In genomic region chr18:48920408-48921038, GRCh38 we compare ENCODE assay signal across 14 cellular contexts. TPM values are rescaled to one million over a fixed set of nuclear protein-coding genes. Genes with fewer than 3 reads are reported as not detected.
DNase-seq lines count a peak whose midpoint lies in the region; ATAC-seq and TF ChIP-seq lines count a peak whose summit lies in the region.
"Had no signal": no experiment of that assay in that cellular context is flagged by ENCODE, and none has a peak within 500 bp of the region (broad histone marks: within the 10 kb centered on the region; RNA-seq: fewer than 3 reads in every experiment).

No MANE protein-coding gene starts in this region.

- peaks cover 47% of the 10 kb centered on the region for H3K36me3 Mint-ChIP-seq in dendritic cell treated with granulocyte-macrophage colony-stimulating factor and Interleukin-4, amounts not matched to agents 40 ng/mL and 50 ng/mL, for 4 days (ENCODE audit: low read depth)
- peaks cover 2% of the 10 kb centered on the region for H3K36me3 Mint-ChIP-seq in neural crest cell (ENCODE audit: low read depth)

- TF ChIP-seq CTCF in KMS-11 (conservative IDR thresholded peaks at IDR 0.05; ENCODE audit: low read depth, low read length) (no peak), neural crest cell (conservative IDR thresholded peaks at IDR 0.05) (no peak)

- H3K9me3 Mint-ChIP-seq in dendritic cell treated with granulocyte-macrophage colony-stimulating factor and Interleukin-4, amounts not matched to agents 40 ng/mL and 50 ng/mL, for 4 days = no peaks in the 10 kb centered on the region
- no peaks in the 10 kb centered on the region for H3K9me3 Mint-ChIP-seq in neural crest cell
- H3K9me3 Mint-ChIP-seq: activated T-cell treated with anti-CD3 and anti-CD28 coated beads, Interleukin-2, amount 50 U/mL, for 4 hours had no signal

- intact Hi-C loops in dendritic cell treated with granulocyte-macrophage colony-stimulating factor and Interleukin-4, amounts not matched to agents 40 ng/mL and 50 ng/mL, for 4 days (cut with micrococcal nuclease) = loop anchor here (10.0 kb wide), 1 partner anchor 136 kb away; no protein-coding TSS in a partner anchor

- H3K4me3 ChIP-seq in KMS-11 (IDR thresholded peaks at IDR 0.05; ENCODE audit: insufficient read depth, low read depth, low read length) = no peak overlapping the region
- H3K4me3 ChIP-seq: SJSA1 had no signal

- no peaks in the 10 kb centered on the region for H3K27me3 ChIP-seq in KMS-11 (ENCODE audit: insufficient read depth, low read depth)
- H3K27me3 ChIP-seq: BE2C, SJSA1 had no signal

- H3K79me2 ChIP-seq in KMS-11 (ENCODE audit: insufficient read depth, low read depth) = peaks cover 83% of the 10 kb centered on the region

- no peak overlapping the region for H2AFZ ChIP-seq in KMS-11 (ENCODE audit: low read depth)

- H3K4me1 ChIP-seq in KMS-11 (ENCODE audit: low read depth, poor library complexity, severe bottlenecking) = peaks cover 99% of the 10 kb centered on the region
- H3K4me1 ChIP-seq: BE2C had no signal

- no peak overlapping the region for H3K9ac ChIP-seq in KMS-11

- DNase-seq in Ammon's horn (ENCODE audit: low spot score) (peak; percentile 65), neural crest cell (ENCODE audit: low read depth, low spot score) (no peak), cerebellar nuclear complex (lab: John Stamatoyannopoulos, UW) (no peak), NCI-H524 (lab: John Stamatoyannopoulos, UW) (no peak), NCI-H1694 (lab: John Stamatoyannopoulos, UW) (no peak)
- DNase-seq: activated CD4-positive, CD25-positive, alpha-beta regulatory T cell; activated T-cell treated with anti-CD3 and anti-CD28 coated beads, Interleukin-2, amount 50 U/mL, for 4 hours; BE2C; NCI-H2081 treated with DMSO at 0.1 percent for 48 hours; stimulated activated CD8-positive, alpha-beta memory T cell treated with anti-CD3 and anti-CD28 coated beads, Interleukin-4, amount 100 ng/mL, for 48 hours had no signal

- no peaks in the 10 kb centered on the region for H3K27me3 Mint-ChIP-seq in dendritic cell treated with granulocyte-macrophage colony-stimulating factor and Interleukin-4, amounts not matched to agents 40 ng/mL and 50 ng/mL, for 4 days
- H3K27me3 Mint-ChIP-seq in neural crest cell (ENCODE audit: low read depth) = peaks cover 3% of the 10 kb centered on the region

- peaks cover 96% of the 10 kb centered on the region for H3K4me1 Mint-ChIP-seq in dendritic cell treated with granulocyte-macrophage colony-stimulating factor and Interleukin-4, amounts not matched to agents 40 ng/mL and 50 ng/mL, for 4 days (ENCODE audit: low read depth)
- H3K4me1 Mint-ChIP-seq in neural crest cell = peaks cover 44% of the 10 kb centered on the region

- H3K27ac Mint-ChIP-seq in dendritic cell treated with granulocyte-macrophage colony-stimulating factor and Interleukin-4, amounts not matched to agents 40 ng/mL and 50 ng/mL, for 4 days = peak overlapping the region; percentile 47
- peak overlapping the region; percentile 62 for H3K27ac Mint-ChIP-seq in neural crest cell (ENCODE audit: unreplicated experiment)

- H3K36me3 ChIP-seq in KMS-11 (ENCODE audit: insufficient read depth) = peaks cover 8% of the 10 kb centered on the region; the same call in 1 of the 2 replicates
- H3K36me3 ChIP-seq: BE2C had no signal

- peak overlapping the region; percentile 92; the same call in 1 of the 2 replicates for H3K4me2 ChIP-seq in KMS-11

- H3K4me3 Mint-ChIP-seq in dendritic cell treated with granulocyte-macrophage colony-stimulating factor and Interleukin-4, amounts not matched to agents 40 ng/mL and 50 ng/mL, for 4 days = no peak overlapping the region
- H3K4me3 Mint-ChIP-seq in neural crest cell = peak overlapping the region; percentile 51
- H3K4me3 Mint-ChIP-seq: activated T-cell treated with anti-CD3 and anti-CD28 coated beads, Interleukin-2, amount 50 U/mL, for 4 hours had no signal

- peak overlapping the region; percentile 10; the same call in 1 of the 2 replicates for H3K27ac ChIP-seq in KMS-11
- H3K27ac ChIP-seq: SJSA1 had no signal

- ATAC-seq in GM18520 (IDR thresholded peaks at IDR 0.05; ENCODE audit: unreplicated experiment) = no peak
- ATAC-seq: activated T-cell treated with anti-CD3 and anti-CD28 coated beads, Interleukin-2, amount 50 U/mL, for 4 hours had no signal

- no peaks in the 10 kb centered on the region for H4K20me1 ChIP-seq in KMS-11 (ENCODE audit: insufficient read depth)

RNA-seq across cellular contexts. Expression of gene SMAD7, which starts 30.2 kb away (rescaled TPM):
- 1.8 and 2.0 TPM in 2 replicates for total RNA-seq in neural crest cell
